Comparison of ENCODE assay signal across 19 cellular contexts in genomic region chr12:52141306-52141705, GRCh38. TPM values are rescaled to one million over a fixed set of nuclear protein-coding genes. Genes with fewer than 3 reads are reported as not detected.
DNase-seq lines count a peak whose midpoint lies in the region; ATAC-seq and TF ChIP-seq lines count a peak whose summit lies in the region.
"Had no signal": no experiment of that assay in that cellular context is flagged by ENCODE, and none has a peak within 500 bp of the region (broad histone marks: within the 10 kb centered on the region; RNA-seq: fewer than 3 reads in every experiment).

No MANE protein-coding gene starts in this region.

- no peaks in the 10 kb centered on the region for H3K36me3 Mint-ChIP-seq in neural crest cell (ENCODE audit: low read depth)

- H3K9me2 ChIP-seq in SK-N-SH = no peaks in the 10 kb centered on the region

- peaks cover 16% of the 10 kb centered on the region for H3K4me1 ChIP-seq in IMR-90 (ENCODE audit: control insufficient read depth, insufficient read depth, low read length)
- peaks cover 0 to 2% of the 10 kb centered on the region in 2 experiments; a peak in 2 of 4 replicates for H3K4me1 ChIP-seq in SK-N-SH (ENCODE audit: control insufficient read depth in 1 of 2, insufficient read depth in 2 of 2, low read depth in 1 of 2, low read length in 1 of 2)
- H3K4me1 ChIP-seq: adrenal gland, HAP-1 had no signal

- H3K27ac ChIP-seq in IMR-90 (ENCODE audit: insufficient read depth, low read length) = no peak overlapping the region
- H3K27ac ChIP-seq in brain microvascular endothelial cell = no peak overlapping the region
- no peak overlapping the region for H3K27ac ChIP-seq in SK-N-SH (ENCODE audit: low read depth in 2 of 2, low read length in 1 of 2)
- H3K27ac ChIP-seq: adrenal gland, neutrophil had no signal

- H3F3A ChIP-seq in SK-N-SH (replicated peaks; ENCODE audit: insufficient read depth) = peaks cover 4% of the 10 kb centered on the region

- peak overlapping the region; percentile 36; the same call in 1 of the 2 replicates for H2BK20ac ChIP-seq in IMR-90 (ENCODE audit: low read depth, low read length)

- H3K9ac ChIP-seq in IMR-90 (ENCODE audit: low read depth, low read length) (no peak overlapping the region), SK-N-SH (no peak overlapping the region)

- no peak for TF ChIP-seq POLR2A in IMR-90 (IDR thresholded peaks at IDR 0.05; ENCODE audit: low read depth, low read length)

- dilution Hi-C loops in IMR-90 (cut with HindIII; ENCODE audit: low sequenced_read_pairs, unreplicated experiment) = no loop called here

- no peaks in the 10 kb centered on the region for H3K9me3 Mint-ChIP-seq in neural crest cell
- H3K9me3 Mint-ChIP-seq: T-helper 2 cell treated with Interferon-gamma antibody and Interleukin-4, amounts not matched to agents 5 μg/mL and 100 μg/mL, for 36 hours had no signal

- H2AK5ac ChIP-seq in IMR-90 (ENCODE audit: low read depth, low read length) = peak overlapping the region; percentile 59

- H3K4me2 ChIP-seq in IMR-90 (ENCODE audit: low read depth, low read length) (no peak overlapping the region), SK-N-SH (no peak overlapping the region)

- no peak overlapping the region for H3K14ac ChIP-seq in IMR-90 (replicated peaks; ENCODE audit: low read depth, low read length)

- H3K9me1 ChIP-seq in IMR-90 (ENCODE audit: insufficient read depth, low read length) = peaks cover 17% of the 10 kb centered on the region

- peak overlapping the region; percentile 40; the same call in 1 of the 2 replicates for H2BK120ac ChIP-seq in IMR-90 (ENCODE audit: low read depth, low read length)

- H2BK5ac ChIP-seq in IMR-90 (ENCODE audit: low read depth, low read length, poor library complexity, severe bottlenecking) = no peak overlapping the region

- ATAC-seq in IMR-90 (ENCODE audit: low read depth) (no peak), HG03159 (IDR thresholded peaks at IDR 0.05; ENCODE audit: unreplicated experiment) (no peak)
- ATAC-seq: sciatic nerve had no signal

- intact Hi-C loops in IMR-90 (cut with micrococcal nuclease) = no loop called here

- H3K18ac ChIP-seq in IMR-90 (ENCODE audit: low read depth, low read length) = no peak overlapping the region

- peak; percentile 40 for DNase-seq in ELR (ENCODE audit: low read depth)
- DNase-seq in IMR-90 = no peak
- no peak for DNase-seq in brain microvascular endothelial cell
- DNase-seq in neural crest cell (ENCODE audit: low read depth, low spot score) = no peak
- no peak for DNase-seq in SK-N-SH
- DNase-seq in NCI-H526 (lab: John Stamatoyannopoulos, UW) = no peak
- no peak for DNase-seq in activated T-cell treated with anti-CD3 and anti-CD28 coated beads for 4 hours
- DNase-seq: activated CD8-positive, alpha-beta memory T cell treated with anti-CD3 and anti-CD28 coated beads for 24 hours; adrenal gland; AML-193; cerebellar nuclear complex; hippocampal formation; NCI-H187 treated with DMSO at 0.1 percent for 48 hours; stimulated activated CD4-positive, alpha-beta T cell treated with anti-CD3 and anti-CD28 coated beads, Interleukin-2, amount 100 ng/mL, for 24 hours had no signal

- no TSS peak for BruUV-seq in IMR-90 (replicated peaks; lab: Mats Ljungman, UMichigan)

- TF ChIP-seq EP300 in SK-N-SH (IDR thresholded peaks at IDR 0.05; ENCODE audit: borderline replicate concordance in 1 of 2, low read depth in 1 of 2, low read length in 1 of 2) = no peak

- no peak overlapping the region for H3K4me3 Mint-ChIP-seq in neural crest cell
- H3K4me3 Mint-ChIP-seq: T-helper 2 cell treated with Interferon-gamma antibody and Interleukin-4, amounts not matched to agents 5 μg/mL and 100 μg/mL, for 36 hours had no signal

- no peak overlapping the region for H3K23ac ChIP-seq in IMR-90 (ENCODE audit: low read depth, low read length)

- H3K56ac ChIP-seq in IMR-90 (ENCODE audit: extremely low read depth, insufficient read depth, low read length) = no peak overlapping the region

- H2AFZ ChIP-seq in IMR-90 (replicated peaks; ENCODE audit: low read length, poor library complexity) (peak overlapping the region; percentile 68), SK-N-SH (ENCODE audit: low read depth) (no peak overlapping the region)

- CTCF ChIA-PET in IMR-90 (lab: Yijun Ruan, JAX) = no interaction called here
- CTCF ChIA-PET in SK-N-SH (lab: Yijun Ruan, JAX) = interaction anchor here (0.8 to 1.6 kb wide), 3 partner anchors 7 to 840 kb away, joined by 4 to 7 read pairs (median 6); no protein-coding TSS in a partner anchor

- TF ChIP-seq CTCF in IMR-90 (conservative IDR thresholded peaks at IDR 0.05; ENCODE audit: low read depth, low read length) (0 out of 2 replicates have a peak, but pooled peaks have one; percentile 10), brain microvascular endothelial cell (IDR thresholded peaks at IDR 0.05; ENCODE audit: low read depth, low read length, missing control alignments) (peak; percentile 26), neural crest cell (conservative IDR thresholded peaks at IDR 0.05) (no peak), SK-N-SH (IDR thresholded peaks at IDR 0.05) (no peak)

- no peaks in the 10 kb centered on the region for H4K20me1 ChIP-seq in IMR-90 (ENCODE audit: insufficient read depth, low read length)
- no peaks in the 10 kb centered on the region for H4K20me1 ChIP-seq in SK-N-SH (ENCODE audit: insufficient read depth)

- H2AK9ac ChIP-seq in IMR-90 (replicated peaks; ENCODE audit: low read depth, low read length, poor library complexity) = no peak overlapping the region

- H3K27ac Mint-ChIP-seq in neural crest cell (ENCODE audit: unreplicated experiment) = peak overlapping the region; percentile 13
- H3K27ac Mint-ChIP-seq: T-helper 2 cell treated with Interferon-gamma antibody and Interleukin-4, amounts not matched to agents 5 μg/mL and 100 μg/mL, for 36 hours had no signal

- H3K9me3 ChIP-seq in IMR-90 (ENCODE audit: control insufficient read depth, insufficient read depth, low read length) = no peaks in the 10 kb centered on the region
- H3K9me3 ChIP-seq in SK-N-SH = no peaks in the 10 kb centered on the region
- H3K9me3 ChIP-seq: adrenal gland, HAP-1, neutrophil had no signal

- 0 out of 2 replicates have a peak overlapping the region, but pooled peaks have one; percentile 41 for H4K91ac ChIP-seq in IMR-90 (ENCODE audit: insufficient read depth, low read depth, low read length)

- POLR2A ChIA-PET in IMR-90 (lab: Charles Lee; ENCODE audit: unreplicated experiment) (no interaction called here), SK-N-SH (lab: Yijun Ruan, JAX) (no interaction called here)

- peaks cover 8% of the 10 kb centered on the region; the same call in 1 of the 2 replicates for H3K79me2 ChIP-seq in SK-N-SH (ENCODE audit: insufficient read depth)

- H3K79me1 ChIP-seq in IMR-90 (ENCODE audit: low read depth in 1 of 2, low read length in 2 of 2) = peaks cover 4 to 12% of the 10 kb centered on the region in 2 experiments; a peak in 3 of 4 replicates

- TF ChIP-seq RAD21 in IMR-90 (IDR thresholded peaks at IDR 0.05; ENCODE audit: low read length) (no peak), SK-N-SH (IDR thresholded peaks at IDR 0.05; ENCODE audit: low read length) (no peak)

- H3K4me1 Mint-ChIP-seq in neural crest cell = peaks cover 35% of the 10 kb centered on the region

- H2BK15ac ChIP-seq in IMR-90 (ENCODE audit: low read depth, low read length) = no peak overlapping the region; the same call in 2 of the 3 replicates

- H4K8ac ChIP-seq in IMR-90 (ENCODE audit: low read depth in 2 of 2, low read length in 2 of 2) = no peak overlapping the region

- H3K27me3 Mint-ChIP-seq in neural crest cell (ENCODE audit: low read depth) = no peaks in the 10 kb centered on the region

- WGBS in IMR-90 (ENCODE audit: extremely low coverage in 2 of 2, insufficient read length in 1 of 2), 2 experiments = 100% methylated on average over 2 of the region's 4 CpGs; no CpG with 5 or more reads in 1 of the 2 experiments
- WGBS in SK-N-SH (ENCODE audit: low lambda C conversion rate) = 93% methylated on average over 4 of the region's 4 CpGs

- H3K27me3 ChIP-seq in IMR-90 (ENCODE audit: control insufficient read depth, insufficient read depth, low read length) (no peaks in the 10 kb centered on the region), brain microvascular endothelial cell (replicated peaks) (no peaks in the 10 kb centered on the region), SK-N-SH (ENCODE audit: insufficient read depth) (peaks cover 4% of the 10 kb centered on the region; the same call in 1 of the 2 replicates)
- H3K27me3 ChIP-seq: adrenal gland had no signal

- H3K4me3 ChIP-seq in IMR-90 (ENCODE audit: insufficient read depth, low read depth, low read length) = no peak overlapping the region
- H3K4me3 ChIP-seq in brain microvascular endothelial cell (ENCODE audit: low read depth, low read length) = no peak overlapping the region
- no peak overlapping the region for H3K4me3 ChIP-seq in SK-N-SH (ENCODE audit: low read depth in 2 of 2, low read length in 1 of 2)
- H3K4me3 ChIP-seq: adrenal gland, HAP-1 had no signal

- H3K36me3 ChIP-seq in IMR-90 (ENCODE audit: control insufficient read depth, insufficient read depth, low read length) (no peaks in the 10 kb centered on the region), brain microvascular endothelial cell (replicated peaks) (no peaks in the 10 kb centered on the region), SK-N-SH (replicated peaks in 1 of 2; ENCODE audit: control insufficient read depth in 1 of 2, insufficient read depth in 2 of 2, low read length in 1 of 2) (no peaks in the 10 kb centered on the region)
- H3K36me3 ChIP-seq: adrenal gland, HAP-1, neutrophil had no signal

- H3K4ac ChIP-seq in IMR-90 (ENCODE audit: low read depth, low read length) = no peak overlapping the region

- no peak overlapping the region for H4K5ac ChIP-seq in IMR-90 (ENCODE audit: low read depth, low read length)

- in situ Hi-C loops in IMR-90 (cut with MboI; ENCODE audit: low sequenced_read_pairs) = no loop called here
- in situ Hi-C loops in brain microvascular endothelial cell (cut with HindIII; ENCODE audit: low pct_ligation_motif_present, low sequenced_read_pairs) = no loop called here

TF ChIP-seq in SK-N-SH, 30 proteins besides CTCF, POLR2A, EP300 and RAD21 (continues in another document):
- no peak for TF ChIP-seq NFIC (IDR thresholded peaks at IDR 0.05; ENCODE audit: borderline replicate concordance)
- no peak for TF ChIP-seq FOXJ3 (CRISPR knock-in tag; IDR thresholded peaks at IDR 0.05)
- TF ChIP-seq TAF1 (IDR thresholded peaks at IDR 0.05; ENCODE audit: borderline replicate concordance, low read depth, low read length) = no peak
- no peak for TF ChIP-seq YY1 (IDR thresholded peaks at IDR 0.05; ENCODE audit: low read depth)
- TF ChIP-seq SIN3A (IDR thresholded peaks at IDR 0.05; ENCODE audit: borderline replicate concordance, low read depth, low read length) = no peak
- TF ChIP-seq RFX5 (IDR thresholded peaks at IDR 0.05; ENCODE audit: low read length) = no peak
- no peak for TF ChIP-seq RXRA (IDR thresholded peaks at IDR 0.05; ENCODE audit: borderline replicate concordance, low read depth)

RNA-seq across cellular contexts. Expression of gene KRT80, which starts 50.5 kb away (rescaled TPM):
- total RNA-seq in IMR-90 (2012; rRNA removed) = 0.54 and 0.56 TPM in 2 replicates
- polyA plus RNA-seq in IMR-90 (2012; rRNA removed) = 3.4 TPM in 2 replicates
- 1.2 and 2.4 TPM in 2 replicates for polyA plus RNA-seq in IMR-90 (2012; cell fraction: cytosol; rRNA removed)
- 14.7 and 18.0 TPM in 2 replicates for polyA plus RNA-seq in IMR-90 (2012; cell fraction: nucleus; rRNA removed; ENCODE audit: low replicate concordance)
- not detected in 2 replicates for total RNA-seq in neural crest cell
- 14.9 and 17.4 TPM in 2 replicates for polyA plus RNA-seq in SK-N-SH (2012; rRNA removed)
- 8.1 and 10.8 TPM in 2 replicates for polyA plus RNA-seq in SK-N-SH (2012; cell fraction: cytosol; rRNA removed)
- 21.6 and 31.9 TPM in 2 replicates for polyA plus RNA-seq in SK-N-SH (2012; cell fraction: nucleus; rRNA removed)

Comparison
In these comparisons a context has a peak if more than half of its experiments do, and no peak if none do; other contexts are left out.
1. CTCF ChIP-seq: peak in IMR-90 (single experiment) and brain microvascular endothelial cell (single experiment); none in neural crest cell (single experiment) and SK-N-SH (single experiment).